ENCODE assay signal across 34 cellular contexts in genomic region chr9:124491049-124491975, GRCh38. TPM values are rescaled to one million over a fixed set of nuclear protein-coding genes. Genes with fewer than 3 reads are reported as not detected.
"Had no signal": no experiment of that assay in that cellular context is flagged by ENCODE, and none has a peak within 500 bp of the region (broad histone marks: within the 10 kb centered on the region; RNA-seq: fewer than 3 reads in every experiment).

No MANE protein-coding gene starts in this region.

- H3K36me3 ChIP-seq: esophagus squamous epithelium, heart right ventricle, ovary, tibial nerve, upper lobe of left lung had no signal

- ATAC-seq: effector memory CD8-positive, alpha-beta T cell; heart right ventricle; left lobe of liver; mucosa of descending colon; natural killer cell treated with Interleukin-12 subunit alpha and Interleukin-12 subunit beta and Interleukin-15 and Interleukin-18, amount 100 ng/mL, for 72 hours; psoas muscle; right cardiac atrium; stimulated activated memory B cell treated with anti-CD40 and anti-IgM and Interleukin-4, amounts not matched to agents 10 μg/mL and 1 μg/mL and 100 μg/mL, for 72 hours; stimulated activated naive CD8-positive, alpha-beta T cell treated with anti-CD3 and anti-CD28 coated beads, Interleukin-15, Interleukin-2, amounts not matched to agents 100 U/mL and 50 U/mL, for 24 hours had no signal

- H3K27me3 ChIP-seq: ovary, testis had no signal

- H3K4me3 ChIP-seq: esophagus squamous epithelium, heart right ventricle, lung, mucosa of descending colon, ovary, psoas muscle, skin epidermis, spleen, testis, tibial nerve, upper lobe of left lung had no signal

- DNase-seq: cortex of kidney; effector memory CD8-positive, alpha-beta T cell; erythroblast; esophagus squamous epithelium; foreskin melanocyte; glutamatergic neuron; heart right ventricle; hippocampal formation; immature natural killer cell; mucosa of descending colon; naive B cell; occipital lobe; ovary; posterior cingulate gyrus; psoas muscle; spleen; stimulated activated CD4-positive, alpha-beta T cell treated with anti-CD3 and anti-CD28 coated beads, Interleukin-4, amount 100 ng/mL, for 4 hours; stimulated activated naive CD8-positive, alpha-beta T cell treated with anti-CD3 and anti-CD28 coated beads, Interleukin-15, Interleukin-2, amounts not matched to agents 100 U/mL and 50 U/mL, for 24 hours; substantia nigra; testis had no signal

- H3K9me3 ChIP-seq: esophagus squamous epithelium, heart right ventricle, mucosa of descending colon, ovary, psoas muscle, spleen, testis, tibial nerve, upper lobe of left lung had no signal

- H3K27ac ChIP-seq: esophagus squamous epithelium, heart right ventricle, ovary, psoas muscle, skin epidermis, testis, tibial nerve, upper lobe of left lung had no signal

- FAIRE-seq: endometrium, keratinocyte, urothelium cell line had no signal

- H3K4me1 ChIP-seq: heart right ventricle, psoas muscle, upper lobe of left lung had no signal

RNA-seq across cellular contexts. Expression of gene NR5A1, which starts 15.9 kb away (rescaled TPM):
- total RNA-seq: dermis microvascular lymphatic vessel endothelial cell; esophagus squamous epithelium; heart right ventricle; liver; natural killer cell treated with Interleukin-12 subunit alpha and Interleukin-12 subunit beta and Interleukin-15 and Interleukin-18, amount 100 ng/mL, for 72 hours; renal cortical epithelial cell; right cardiac atrium; tibial nerve had no signal
- polyA plus RNA-seq: immature natural killer cell, keratinocyte, liver, right cardiac atrium had no signal

RNA-seq across cellular contexts. Expression of gene ADGRD2, which starts 41.1 kb away (rescaled TPM):
- total RNA-seq: dermis microvascular lymphatic vessel endothelial cell; left lobe of liver; liver; lung; mucosa of descending colon; natural killer cell treated with Interleukin-12 subunit alpha and Interleukin-12 subunit beta and Interleukin-15 and Interleukin-18, amount 100 ng/mL, for 72 hours; occipital lobe; ovary; psoas muscle; renal cortical epithelial cell; tibial nerve; upper lobe of left lung had no signal
- polyA plus RNA-seq: immature natural killer cell, keratinocyte, liver, lung, ovary, psoas muscle had no signal
